ENCODE assay signal across 8 cellular contexts in the genomic region with DNA sequence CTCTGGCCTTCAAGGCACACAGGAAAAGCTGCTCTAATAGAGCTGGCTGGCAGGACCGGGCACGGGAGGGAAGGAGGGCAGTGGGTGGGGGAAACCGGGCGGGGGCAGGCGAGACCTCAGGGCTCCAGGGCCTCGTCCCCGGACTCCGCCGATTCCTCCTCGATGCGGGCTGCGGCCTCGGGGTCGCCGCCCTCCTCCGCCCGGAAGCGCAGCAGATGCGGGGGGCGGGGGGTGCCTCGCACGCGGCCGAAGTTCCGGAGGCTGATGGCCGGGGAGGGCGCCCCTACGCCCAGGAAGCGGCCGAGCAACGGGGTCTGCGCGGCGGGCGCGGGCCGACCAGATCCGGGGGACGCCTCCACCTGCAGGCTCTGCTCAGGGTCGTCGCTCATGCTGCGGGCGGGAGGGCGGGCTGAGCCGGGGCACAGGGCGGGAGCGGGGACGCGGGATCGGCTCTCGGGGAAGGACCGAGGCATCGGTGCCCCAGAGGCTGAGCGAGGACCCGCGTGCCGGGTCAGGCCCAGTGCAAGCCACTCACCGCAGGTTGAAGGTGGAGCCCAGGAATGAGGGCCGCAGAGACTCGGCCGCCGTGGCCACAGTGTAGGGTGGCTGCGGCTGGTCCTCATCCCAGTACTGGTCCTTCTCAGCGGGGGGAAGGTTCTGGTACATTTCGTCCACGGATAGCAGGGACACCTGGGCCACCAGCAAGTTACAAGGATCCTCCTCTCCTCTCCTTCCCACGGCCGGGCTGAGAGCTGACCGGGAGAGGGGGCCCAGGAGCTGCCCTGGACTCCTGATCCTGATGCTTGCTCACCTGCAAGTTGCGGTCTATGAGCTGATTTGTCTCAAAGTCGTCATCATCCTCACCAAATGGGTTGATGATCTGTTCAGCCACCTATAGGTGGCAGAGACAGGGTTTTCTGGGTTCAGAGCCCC. TPM values are rescaled to one million over a fixed set of nuclear protein-coding genes. Genes with fewer than 3 reads are reported as not detected.
DNase-seq lines count a peak whose midpoint lies in the region; ATAC-seq and TF ChIP-seq lines count a peak whose summit lies in the region.

No MANE protein-coding gene starts in this region.

- intact Hi-C loops in spleen (cut with DNase I; ENCODE audit: low total_unique reads): loop anchor here (5.0 to 10.0 kb wide), 2 partner anchors 38 to 50 kb away; a partner anchor contains a TSS

- peak overlapping the region; percentile 8 to 82 (median 64) for H3K27ac ChIP-seq in spleen

- peaks cover 0 to 30% (median 25%) of the 10 kb centered on the region in 6 donors for H3K36me3 ChIP-seq in spleen

- no peaks in the 10 kb centered on the region for H3K9me3 Mint-ChIP-seq in activated naive CD4-positive, alpha-beta T cell treated with anti-CD3 and anti-CD28 coated beads, Interleukin-2, amount 10 ng/mL, durations not matched to agents 7 days and 5 days

- peak; percentile 42 for DNase-seq in stimulated activated CD4-positive, alpha-beta T cell treated with anti-CD3 and anti-CD28 coated beads, Interleukin-4, amount 100 ng/mL, for 1 hour
- no peak for DNase-seq in stimulated activated CD4-positive, alpha-beta T cell treated with anti-CD3 and anti-CD28 coated beads, Interleukin-1b, Interleukin-23, amount 100 ng/mL, for 48 hours
- peak; percentile 60 for DNase-seq in activated naive CD4-positive, alpha-beta T cell treated with anti-CD3 and anti-CD28 coated beads, Interleukin-2, amount 10 ng/mL, durations not matched to agents 7 days and 5 days
- DNase-seq in spleen (peak; percentile 88), NCI-H82 treated with DMSO at 0.1 percent for 48 hours (lab: John Stamatoyannopoulos, UW; ENCODE audit: unreplicated experiment) (no peak)

- WGBS in spleen, 5 donors: 10 to 31% (median 13%) methylated on average over 19 to 71 of the region's 71 CpGs

- peaks cover 15% of the 10 kb centered on the region for H3K27me3 Mint-ChIP-seq in activated naive CD4-positive, alpha-beta T cell treated with anti-CD3 and anti-CD28 coated beads, Interleukin-2, amount 10 ng/mL, durations not matched to agents 7 days and 5 days

- TF ChIP-seq POLR2A in spleen (IDR thresholded peaks at IDR 0.05): no peak

- H3K36me3 Mint-ChIP-seq in activated naive CD4-positive, alpha-beta T cell treated with anti-CD3 and anti-CD28 coated beads, Interleukin-2, amount 10 ng/mL, durations not matched to agents 7 days and 5 days: peaks cover 28% of the 10 kb centered on the region

- H3K4me3 Mint-ChIP-seq in activated naive CD4-positive, alpha-beta T cell treated with anti-CD3 and anti-CD28 coated beads, Interleukin-2, amount 10 ng/mL, durations not matched to agents 7 days and 5 days: peak overlapping the region; percentile 68

- peak overlapping the region; percentile 80 for H3K27ac Mint-ChIP-seq in activated naive CD4-positive, alpha-beta T cell treated with anti-CD3 and anti-CD28 coated beads, Interleukin-2, amount 10 ng/mL, durations not matched to agents 7 days and 5 days

- CTCF ChIA-PET in activated naive CD4-positive, alpha-beta T cell treated with anti-CD3 and anti-CD28 coated beads, Interleukin-2, amount 10 ng/mL, durations not matched to agents 7 days and 5 days (lab: Charles Lee): interaction anchor here (0.7 to 3.6 kb wide), 14 partner anchors 9 to 521 kb away, joined by 3 to 20 read pairs (median 3); a partner anchor contains a TSS

- peak overlapping the region; percentile 13 for H3K4me3 ChIP-seq in iPS-11a (ENCODE audit: low read depth, low read length)
- H3K4me3 ChIP-seq in spleen: peak overlapping the region; percentile 33 to 71 (median 43)

- no peaks in the 10 kb centered on the region for H3K9me3 ChIP-seq in spleen

- ATAC-seq in HG02870 (IDR thresholded peaks at IDR 0.05; ENCODE audit: unreplicated experiment) (no peak), HG02588 (IDR thresholded peaks at IDR 0.05; ENCODE audit: unreplicated experiment) (no peak)

- H3K27me3 ChIP-seq in spleen (replicated peaks in 1 of 7): no peaks in the 10 kb centered on the region

- H3K4me1 Mint-ChIP-seq in activated naive CD4-positive, alpha-beta T cell treated with anti-CD3 and anti-CD28 coated beads, Interleukin-2, amount 10 ng/mL, durations not matched to agents 7 days and 5 days: peaks cover 47% of the 10 kb centered on the region

- H3K4me1 ChIP-seq in spleen: peaks cover 12 to 46% (median 40%) of the 10 kb centered on the region in 6 donors

- TF ChIP-seq CTCF in spleen (IDR thresholded peaks at IDR 0.05 in 8 of 11, conservative IDR thresholded peaks at IDR 0.05 in 3 of 11): peak in 2 of 11 experiments; percentile 5 to 16

RNA-seq across cellular contexts. Expression of a gene that starts 3.6 kb away (rescaled TPM):
- under 1 TPM in 4 of 7 donors, not detected in 3; 0.16 to 0.61 (median 0.30) TPM for total RNA-seq in spleen
- under 1 TPM; 0.32 to 0.89 (median 0.80) TPM for polyA plus RNA-seq in spleen

RNA-seq across cellular contexts. Expression of a gene that starts 9.0 kb away (rescaled TPM):
- 1,000 to 10,000 TPM; 1,626 to 2,405 (median 2,159) TPM for total RNA-seq in spleen
- 1,000 to 10,000 TPM; 4,436 to 6,194 (median 5,972) TPM for polyA plus RNA-seq in spleen

RNA-seq across cellular contexts. Expression of a gene that starts 15.8 kb away (rescaled TPM):
- total RNA-seq in spleen: 10 to 100 TPM; 22.0 to 51.7 (median 33.1) TPM
- 10 to 100 TPM; 14.7 to 24.6 (median 24.3) TPM for polyA plus RNA-seq in spleen

RNA-seq across cellular contexts. Expression of a gene that starts 22.8 kb away (rescaled TPM):
- total RNA-seq in spleen: 1 to 10 TPM in 2 of 7 donors, under 1 TPM in 2, not detected in 3; 0.82 to 2.1 (median 1.1) TPM
- under 1 TPM; 0.15 to 0.58 (median 0.22) TPM for polyA plus RNA-seq in spleen

RNA-seq across cellular contexts. Expression of a gene that starts 24.0 kb away (rescaled TPM):
- total RNA-seq in spleen: 10 to 100 TPM in 1 of 7 donors, 1 to 10 TPM in 6; 2.8 to 11.9 (median 7.3) TPM
- polyA plus RNA-seq in spleen: 1 to 10 TPM in 2 of 3 donors, under 1 TPM in 1; 0.73 to 5.5 (median 1.1) TPM

Comparison
In these comparisons a context has a peak if more than half of its experiments do, and no peak if none do; other contexts are left out.
1. DNase-seq: peak in stimulated activated CD4-positive, alpha-beta T cell treated with anti-CD3 and anti-CD28 coated beads, Interleukin-4, amount 100 ng/mL, for 1 hour (single experiment), activated naive CD4-positive, alpha-beta T cell treated with anti-CD3 and anti-CD28 coated beads, Interleukin-2, amount 10 ng/mL, durations not matched to agents 7 days and 5 days (single experiment) and spleen (single experiment); none in stimulated activated CD4-positive, alpha-beta T cell treated with anti-CD3 and anti-CD28 coated beads, Interleukin-1b, Interleukin-23, amount 100 ng/mL, for 48 hours (single experiment) and NCI-H82 treated with DMSO at 0.1 percent for 48 hours (single experiment).